In the genomic region with DNA sequence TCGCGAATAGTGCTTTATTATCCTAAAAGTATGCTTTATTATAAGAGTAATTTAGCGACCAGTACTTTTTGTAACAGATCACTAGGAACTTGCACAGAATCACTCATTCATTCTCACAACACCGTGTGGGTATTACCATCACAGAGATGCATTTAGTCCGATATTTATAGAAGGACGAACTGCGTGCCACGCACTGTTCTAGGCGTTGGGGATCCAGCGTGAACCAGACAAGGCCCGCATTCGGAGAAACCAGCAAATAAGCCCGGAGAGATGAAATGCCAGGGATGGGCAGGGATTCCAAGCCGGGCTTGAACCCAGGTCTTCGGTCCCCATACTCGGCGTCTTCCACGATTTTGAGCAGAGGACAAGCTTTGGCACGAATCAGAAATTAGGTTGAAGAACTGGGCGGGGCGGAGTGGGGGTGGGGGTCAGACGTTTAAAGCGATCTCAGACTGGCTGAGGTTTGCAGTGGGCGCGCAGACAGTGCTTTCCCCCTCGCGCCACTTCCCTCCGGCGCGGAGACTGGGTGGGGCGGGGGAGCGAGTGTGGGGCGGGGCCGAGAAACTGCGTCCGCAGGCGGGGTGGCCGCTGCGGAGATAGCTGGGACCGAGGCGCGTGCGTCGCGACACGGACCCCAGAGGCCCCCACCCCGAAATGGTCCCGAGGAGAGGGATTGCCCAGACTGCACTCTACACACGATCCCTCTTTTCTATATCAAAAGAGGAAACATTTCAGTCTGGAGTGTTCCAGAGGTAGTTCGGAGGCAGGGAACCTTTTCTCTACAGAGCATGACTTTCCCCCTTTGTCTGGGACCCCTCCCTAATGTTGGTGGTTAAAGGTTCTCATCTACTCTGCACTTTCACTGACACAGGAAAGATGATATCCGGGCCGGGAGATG, we compare ENCODE assay signal across 8 cellular contexts. TPM values are rescaled to one million over a fixed set of nuclear protein-coding genes. Genes with fewer than 3 reads are reported as not detected.
DNase-seq lines count a peak whose midpoint lies in the region; ATAC-seq and TF ChIP-seq lines count a peak whose summit lies in the region.

No MANE protein-coding gene starts in this region.

- peaks cover 70% of the 10 kb centered on the region for H3K4me1 Mint-ChIP-seq in activated naive CD8-positive, alpha-beta T cell treated with anti-CD3 and anti-CD28 coated beads, Interleukin-2, amount 50 U/mL, for 24 hours

- H3K27me3 Mint-ChIP-seq in activated naive CD8-positive, alpha-beta T cell treated with anti-CD3 and anti-CD28 coated beads, Interleukin-2, amount 50 U/mL, for 24 hours = no peaks in the 10 kb centered on the region

- H4K20me1 ChIP-seq in SU-DHL-6 (ENCODE audit: low read depth, low read length) = peaks cover 19% of the 10 kb centered on the region

- H3K36me3 ChIP-seq in BE2C (no peaks in the 10 kb centered on the region), HUES48 (ENCODE audit: control insufficient read depth, insufficient read depth, low read length) (peaks cover 6% of the 10 kb centered on the region; the same call in 1 of the 2 replicates), SU-DHL-6 (ENCODE audit: low read length) (peaks cover 25% of the 10 kb centered on the region)

- H3K4me3 Mint-ChIP-seq in activated naive CD8-positive, alpha-beta T cell treated with anti-CD3 and anti-CD28 coated beads, Interleukin-2, amount 50 U/mL, for 24 hours = peak overlapping the region; percentile 92

- H3K4me3 ChIP-seq in BE2C (ENCODE audit: low read depth, low read length) (peak overlapping the region; percentile 47), HUES48 (ENCODE audit: low read depth, low read length) (peak overlapping the region; percentile 67), SU-DHL-6 (ENCODE audit: insufficient read depth, low read length, poor library complexity, severe bottlenecking) (peak overlapping the region; percentile 89)

- in situ Hi-C loops in ACHN (cut with HindIII; ENCODE audit: low pct_ligation_motif_present, low pct_unique_long_range_greater_than_20kb, low sequenced_read_pairs) = no loop called here

- TF ChIP-seq CTCF in BE2C (IDR thresholded peaks at IDR 0.05; ENCODE audit: low read depth, low read length) (no peak), SU-DHL-6 (IDR thresholded peaks at IDR 0.05; ENCODE audit: insufficient read depth, low read length, poor library complexity, severe bottlenecking) (no peak)

- H3K79me2 ChIP-seq in SU-DHL-6 (ENCODE audit: insufficient read depth, low read length) = peaks cover 38% of the 10 kb centered on the region

- H3K27me3 ChIP-seq in BE2C = peaks cover 18% of the 10 kb centered on the region
- H3K27me3 ChIP-seq in HUES48 (ENCODE audit: control insufficient read depth, insufficient read depth, low read length) = peaks cover 71% of the 10 kb centered on the region
- no peaks in the 10 kb centered on the region for H3K27me3 ChIP-seq in SU-DHL-6 (ENCODE audit: low read length)

- H3K9me3 ChIP-seq in BE2C = no peaks in the 10 kb centered on the region
- no peaks in the 10 kb centered on the region for H3K9me3 ChIP-seq in HUES48 (ENCODE audit: control insufficient read depth, insufficient read depth, low read length)
- H3K9me3 ChIP-seq in SU-DHL-6 (ENCODE audit: insufficient read depth, low read length) = no peaks in the 10 kb centered on the region

- no peak overlapping the region for H3K27ac ChIP-seq in HUES48 (ENCODE audit: low read depth, low read length)
- H3K27ac ChIP-seq in SU-DHL-6 (ENCODE audit: low read depth, low read length) = peak overlapping the region; percentile 81

- H3K9me2 ChIP-seq in SU-DHL-6 (replicated peaks; ENCODE audit: insufficient read depth, low read length) = no peaks in the 10 kb centered on the region

- peak; percentile 59 for ATAC-seq in activated naive CD8-positive, alpha-beta T cell treated with anti-CD3 and anti-CD28 coated beads, Interleukin-2, amount 50 U/mL, for 24 hours

- peaks cover 19% of the 10 kb centered on the region for H3K36me3 Mint-ChIP-seq in activated naive CD8-positive, alpha-beta T cell treated with anti-CD3 and anti-CD28 coated beads, Interleukin-2, amount 50 U/mL, for 24 hours (ENCODE audit: low read depth)

- peak overlapping the region; percentile 87 for H3K27ac Mint-ChIP-seq in activated naive CD8-positive, alpha-beta T cell treated with anti-CD3 and anti-CD28 coated beads, Interleukin-2, amount 50 U/mL, for 24 hours

- peak overlapping the region; percentile 84 for H3K4me2 ChIP-seq in SU-DHL-6 (ENCODE audit: low read depth, low read length, poor library complexity, severe bottlenecking)

- H3K9ac ChIP-seq in HUES48 (ENCODE audit: low read depth, low read length) (peak overlapping the region; percentile 19; the same call in 1 of the 2 replicates), SU-DHL-6 (ENCODE audit: low read length) (peak overlapping the region; percentile 94)

- no peaks in the 10 kb centered on the region for H3K9me3 Mint-ChIP-seq in activated naive CD8-positive, alpha-beta T cell treated with anti-CD3 and anti-CD28 coated beads, Interleukin-2, amount 50 U/mL, for 24 hours

- H2AFZ ChIP-seq in SU-DHL-6 (ENCODE audit: low read depth, low read length, severe bottlenecking) = no peak overlapping the region

- DNase-seq in BE2C (peak; percentile 27), islet precursor cell (peak; percentile 81), ACHN (no peak), occipital lobe (lab: John Stamatoyannopoulos, UW) (no peak)
- peak; percentile 86 for DNase-seq in activated naive CD8-positive, alpha-beta T cell treated with anti-CD3 and anti-CD28 coated beads, Interleukin-2, amount 50 U/mL, for 24 hours
- peak; percentile 72 for DNase-seq in stimulated activated CD4-positive, alpha-beta T cell treated with anti-CD3 and anti-CD28 coated beads, Interleukin-1b, Interleukin-23, amount 100 ng/mL, for 48 hours

- H3F3A ChIP-seq in SU-DHL-6 (ENCODE audit: insufficient read depth) = peaks cover 51% of the 10 kb centered on the region

- H3K4me1 ChIP-seq in BE2C (no peaks in the 10 kb centered on the region), HUES48 (ENCODE audit: control insufficient read depth, insufficient read depth, low read length) (peaks cover 14% of the 10 kb centered on the region)

RNA-seq across cellular contexts. Expression of a gene that starts 1.1 kb away (rescaled TPM):
- 15.7 TPM for polyA plus RNA-seq in BE2C (2012; ENCODE audit: insufficient read depth, insufficient read length, low read depth)
- 115 TPM for total RNA-seq in occipital lobe

Comparison
In these comparisons a context has a peak if more than half of its experiments do, and no peak if none do; other contexts are left out.
1. DNase-seq: peak in BE2C (single experiment), activated naive CD8-positive, alpha-beta T cell treated with anti-CD3 and anti-CD28 coated beads, Interleukin-2, amount 50 U/mL, for 24 hours (single experiment), islet precursor cell (single experiment) and stimulated activated CD4-positive, alpha-beta T cell treated with anti-CD3 and anti-CD28 coated beads, Interleukin-1b, Interleukin-23, amount 100 ng/mL, for 48 hours (single experiment); none in ACHN (single experiment) and occipital lobe (single experiment).
2. Peak in every context shown above with its lines, with median percentiles within 50 percentile points of each other: H3K4me3 ChIP-seq.